8 cellular contexts compared by ENCODE assay signal in the genomic region with DNA sequence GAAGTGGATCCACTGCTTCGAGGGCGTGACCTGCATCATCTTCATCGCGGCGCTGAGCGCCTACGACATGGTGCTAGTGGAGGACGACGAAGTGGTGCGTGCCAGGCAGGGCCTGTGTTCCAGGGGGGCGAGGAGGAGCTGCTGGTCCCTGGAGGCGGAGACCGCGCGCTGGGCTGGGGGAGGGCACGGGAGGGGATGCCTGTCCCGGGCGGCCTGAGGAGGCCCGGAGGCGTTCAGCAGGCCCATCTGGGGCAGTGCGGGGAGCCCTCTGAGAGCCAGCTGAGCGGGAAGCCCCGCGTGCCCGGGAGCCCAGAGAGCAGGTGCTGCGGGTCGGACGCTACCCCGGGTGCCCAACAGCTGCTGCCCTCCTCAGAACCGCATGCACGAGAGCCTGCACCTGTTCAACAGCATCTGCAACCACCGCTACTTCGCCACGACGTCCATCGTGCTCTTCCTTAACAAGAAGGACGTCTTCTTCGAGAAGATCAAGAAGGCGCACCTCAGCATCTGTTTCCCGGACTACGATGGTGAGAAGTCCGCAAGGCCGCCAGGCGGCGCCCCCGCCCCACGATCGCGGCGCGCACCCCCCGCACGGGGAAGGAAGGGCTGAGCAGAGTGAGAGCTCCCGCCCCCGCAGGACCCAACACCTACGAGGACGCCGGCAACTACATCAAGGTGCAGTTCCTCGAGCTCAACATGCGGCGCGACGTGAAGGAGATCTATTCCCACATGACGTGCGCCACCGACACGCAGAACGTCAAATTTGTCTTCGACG. TPM values are rescaled to one million over a fixed set of nuclear protein-coding genes. Genes with fewer than 3 reads are reported as not detected.
A peak's percentile ranks its signal among the peaks of the same experiment; 100 is the strongest.
DNase-seq lines count a peak whose midpoint lies in the region; ATAC-seq and TF ChIP-seq lines count a peak whose summit lies in the region.

No MANE protein-coding gene starts in this region.

- H3K4me1 Mint-ChIP-seq in activated T-helper 1 cell treated with anti-CD3 and anti-CD28 coated beads, Interleukin-12 subunit alpha, Interleukin-12 subunit beta, Interleukin-2, Interleukin-4 antibody, amounts not matched to agents 30 ng/mL and 10 ng/mL and 1 ng/mL, durations not matched to agents 14 hours and 24 hours and 36 hours (ENCODE audit: low read depth) = peaks cover 6% of the 10 kb centered on the region
- H3K4me1 Mint-ChIP-seq in osteocyte (ENCODE audit: unreplicated experiment) = no peaks in the 10 kb centered on the region

- in situ Hi-C loops in GM13977 (cut with MboI; ENCODE audit: low pct_unique_long_range_greater_than_20kb, low sequenced_read_pairs, unreplicated experiment) = no loop called here

- H3K9me3 Mint-ChIP-seq in activated T-helper 1 cell treated with anti-CD3 and anti-CD28 coated beads, Interleukin-12 subunit alpha, Interleukin-12 subunit beta, Interleukin-2, Interleukin-4 antibody, amounts not matched to agents 30 ng/mL and 10 ng/mL and 1 ng/mL, durations not matched to agents 14 hours and 24 hours and 36 hours = no peaks in the 10 kb centered on the region
- H3K9me3 Mint-ChIP-seq in osteocyte (ENCODE audit: unreplicated experiment) = no peaks in the 10 kb centered on the region

- H3K27ac Mint-ChIP-seq in activated T-helper 1 cell treated with anti-CD3 and anti-CD28 coated beads, Interleukin-12 subunit alpha, Interleukin-12 subunit beta, Interleukin-2, Interleukin-4 antibody, amounts not matched to agents 30 ng/mL and 10 ng/mL and 1 ng/mL, durations not matched to agents 14 hours and 24 hours and 36 hours = no peak overlapping the region
- H3K27ac Mint-ChIP-seq in osteocyte (ENCODE audit: unreplicated experiment) = no peak overlapping the region

- TF ChIP-seq CTCF in GM13977 (IDR thresholded peaks at IDR 0.05; ENCODE audit: extremely low read depth, insufficient read depth, missing control alignments) (peak; percentile 87), fibroblast of the aortic adventitia (IDR thresholded peaks at IDR 0.05; ENCODE audit: insufficient read depth, low read length) (peak; percentile 73), osteocyte (IDR thresholded peaks at IDR 0.05) (peak; percentile 79)

- ATAC-seq in HG02798 (IDR thresholded peaks at IDR 0.05; ENCODE audit: poor library complexity, unreplicated experiment) = no peak

- intact Hi-C loops in activated T-helper 1 cell treated with anti-CD3 and anti-CD28 coated beads, Interleukin-12 subunit alpha, Interleukin-12 subunit beta, Interleukin-2, Interleukin-4 antibody, amounts not matched to agents 30 ng/mL and 10 ng/mL and 1 ng/mL, durations not matched to agents 14 hours and 24 hours and 36 hours (cut with micrococcal nuclease) = loop anchor here (1.0 kb wide), 1 partner anchor 105 kb away; the partner anchor contains the start of genes HYAL3 and NAA80

- peaks cover 18% of the 10 kb centered on the region for H3K27me3 Mint-ChIP-seq in activated T-helper 1 cell treated with anti-CD3 and anti-CD28 coated beads, Interleukin-12 subunit alpha, Interleukin-12 subunit beta, Interleukin-2, Interleukin-4 antibody, amounts not matched to agents 30 ng/mL and 10 ng/mL and 1 ng/mL, durations not matched to agents 14 hours and 24 hours and 36 hours (ENCODE audit: insufficient read depth)
- H3K27me3 Mint-ChIP-seq in osteocyte (ENCODE audit: unreplicated experiment) = peaks cover 25% of the 10 kb centered on the region

- H3K4me3 ChIP-seq in fibroblast of the aortic adventitia (ENCODE audit: low read depth, low read length) = no peak overlapping the region

- peak; percentile 99 for DNase-seq in 8988T
- DNase-seq in GM13977 (ENCODE audit: low spot score) = peak; percentile 89
- DNase-seq in OCI-M1 (lab: John Stamatoyannopoulos, UW) = peak; percentile 18
- DNase-seq in activated T-helper 1 cell treated with anti-CD3 and anti-CD28 coated beads, Interleukin-12 subunit alpha, Interleukin-12 subunit beta, Interleukin-2, Interleukin-4 antibody, amounts not matched to agents 30 ng/mL and 10 ng/mL and 1 ng/mL, durations not matched to agents 14 hours and 24 hours and 36 hours (ENCODE audit: low spot score) = peak; percentile 73
- peak; percentile 60 for DNase-seq in fibroblast of the aortic adventitia (ENCODE audit: low read depth)
- no peak for DNase-seq in osteocyte (ENCODE audit: extremely low spot score, unreplicated experiment)
- peak; percentile 66 for DNase-seq in superior temporal gyrus (ENCODE audit: extremely low spot score)

- H3K36me3 Mint-ChIP-seq in activated T-helper 1 cell treated with anti-CD3 and anti-CD28 coated beads, Interleukin-12 subunit alpha, Interleukin-12 subunit beta, Interleukin-2, Interleukin-4 antibody, amounts not matched to agents 30 ng/mL and 10 ng/mL and 1 ng/mL, durations not matched to agents 14 hours and 24 hours and 36 hours (ENCODE audit: low read depth) = no peaks in the 10 kb centered on the region
- H3K36me3 Mint-ChIP-seq in osteocyte (ENCODE audit: unreplicated experiment) = no peaks in the 10 kb centered on the region

- H3K4me3 Mint-ChIP-seq in activated T-helper 1 cell treated with anti-CD3 and anti-CD28 coated beads, Interleukin-12 subunit alpha, Interleukin-12 subunit beta, Interleukin-2, Interleukin-4 antibody, amounts not matched to agents 30 ng/mL and 10 ng/mL and 1 ng/mL, durations not matched to agents 14 hours and 24 hours and 36 hours = no peak overlapping the region
- H3K4me3 Mint-ChIP-seq in osteocyte (ENCODE audit: unreplicated experiment) = no peak overlapping the region

RNA-seq across cellular contexts. Expression of gene GNAT1, which starts 2.9 kb away (rescaled TPM):
- total RNA-seq in activated T-helper 1 cell treated with anti-CD3 and anti-CD28 coated beads, Interleukin-12 subunit alpha, Interleukin-12 subunit beta, Interleukin-2, Interleukin-4 antibody, amounts not matched to agents 30 ng/mL and 10 ng/mL and 1 ng/mL, durations not matched to agents 14 hours and 24 hours and 36 hours = not detected in 2 replicates
- not detected in 2 replicates for total RNA-seq in fibroblast of the aortic adventitia (ENCODE audit: low replicate concordance)
- total RNA-seq in osteocyte = not detected in 2 replicates

RNA-seq across cellular contexts. Expression of gene SLC38A3, which starts 10.8 kb away (rescaled TPM):
- not detected in 2 replicates for total RNA-seq in activated T-helper 1 cell treated with anti-CD3 and anti-CD28 coated beads, Interleukin-12 subunit alpha, Interleukin-12 subunit beta, Interleukin-2, Interleukin-4 antibody, amounts not matched to agents 30 ng/mL and 10 ng/mL and 1 ng/mL, durations not matched to agents 14 hours and 24 hours and 36 hours
- total RNA-seq in fibroblast of the aortic adventitia (ENCODE audit: low replicate concordance) (0.27 TPM in 1 of 2 replicates, not detected in the other), osteocyte (3.9 and 4.5 TPM in 2 replicates)

RNA-seq across cellular contexts. Expression of gene SEMA3F, which starts 39.2 kb away (rescaled TPM):
- 0.21 and 0.42 TPM in 2 replicates for total RNA-seq in activated T-helper 1 cell treated with anti-CD3 and anti-CD28 coated beads, Interleukin-12 subunit alpha, Interleukin-12 subunit beta, Interleukin-2, Interleukin-4 antibody, amounts not matched to agents 30 ng/mL and 10 ng/mL and 1 ng/mL, durations not matched to agents 14 hours and 24 hours and 36 hours
- total RNA-seq in fibroblast of the aortic adventitia (ENCODE audit: low replicate concordance) (0.74 and 3.5 TPM in 2 replicates), osteocyte (11.8 and 12.9 TPM in 2 replicates)

RNA-seq across cellular contexts. Expression of gene GNAI2, which starts 41.7 kb away (rescaled TPM):
- 237 and 238 TPM in 2 replicates for total RNA-seq in activated T-helper 1 cell treated with anti-CD3 and anti-CD28 coated beads, Interleukin-12 subunit alpha, Interleukin-12 subunit beta, Interleukin-2, Interleukin-4 antibody, amounts not matched to agents 30 ng/mL and 10 ng/mL and 1 ng/mL, durations not matched to agents 14 hours and 24 hours and 36 hours
- total RNA-seq in fibroblast of the aortic adventitia (ENCODE audit: low replicate concordance) (195 and 203 TPM in 2 replicates), osteocyte (340 and 357 TPM in 2 replicates)
